Comparison of ENCODE assay signal across 33 cellular contexts in genomic region chr15:77762747-77763146, GRCh38.
"Had no signal": no experiment of that assay in that cellular context is flagged by ENCODE, and none has a peak within 500 bp of the region (broad histone marks: within the 10 kb centered on the region; RNA-seq: fewer than 3 reads in every experiment).

No MANE protein-coding gene starts in this region.

- H3K9me3 ChIP-seq: MG63 had no signal

- H3K9ac ChIP-seq: KMS-11 had no signal

- H3K4me3 ChIP-seq: MG63 had no signal

- H3K27ac ChIP-seq: KMS-11 had no signal

- H3K36me3 ChIP-seq: MG63 had no signal

- H3K4me2 ChIP-seq: KMS-11 had no signal

- DNase-seq: Karpas-422, Kasumi-1, MG63, MM.1S, MV-4-11, NCI-H1048, NCI-H1092, NCI-H1092 treated with DMSO at 0.1 percent for 48 hours, NCI-H1105, NCI-H1105 treated with DMSO at 0.1 percent for 48 hours, NCI-H1417 treated with DMSO at 0.1 percent for 48 hours, NCI-H1436, NCI-H1436 treated with DMSO at 0.1 percent for 48 hours, NCI-H146, NCI-H1694, NCI-H1694 treated with DMSO at 0.1 percent for 48 hours, NCI-H187, NCI-H187 treated with DMSO at 0.1 percent for 48 hours, NCI-H1930, NCI-H2029, NCI-H2029 treated with DMSO at 0.1 percent for 48 hours, NCI-H2081, NCI-H2081 treated with DMSO at 0.1 percent for 48 hours, NCI-H2107, NCI-H2171, NCI-H2171 treated with DMSO at 0.1 percent for 48 hours, NCI-H2227 treated with DMSO at 0.1 percent for 48 hours, NCI-H226, NCI-H345, NCI-H446, NCI-H446 treated with DMSO at 0.1 percent for 48 hours, NCI-H510A had no signal
